9 cellular contexts compared by ENCODE assay signal in genomic region chr3:9934993-9935392, GRCh38. TPM values are rescaled to one million over a fixed set of nuclear protein-coding genes. Genes with fewer than 3 reads are reported as not detected.
DNase-seq lines count a peak whose midpoint lies in the region; ATAC-seq and TF ChIP-seq lines count a peak whose summit lies in the region.
"Had no signal": no experiment of that assay in that cellular context is flagged by ENCODE, and none has a peak within 500 bp of the region (broad histone marks: within the 10 kb centered on the region; RNA-seq: fewer than 3 reads in every experiment).

No MANE protein-coding gene starts in this region.

- peaks cover 22% of the 10 kb centered on the region for H3K4me1 Mint-ChIP-seq in HFFc6 (ENCODE audit: low read depth)
- H3K4me1 Mint-ChIP-seq in natural killer cell = peaks cover 44 to 50% of the 10 kb centered on the region in 2 donors

- peak overlapping the region; percentile 90 for H3K4me3 Mint-ChIP-seq in HFFc6
- peak overlapping the region; percentile 98 for H3K4me3 Mint-ChIP-seq in natural killer cell

- intact Hi-C loops in A673 (cut with micrococcal nuclease; ENCODE audit: unreplicated experiment) (no loop called here), ascending aorta (cut with DNase I) (loop anchor here (2.0 to 10.0 kb wide), 2 partner anchors 92 to 310 kb away; partner anchors contain the start of gene TATDN2), natural killer cell (cut with micrococcal nuclease) (loop anchor here (5.0 kb wide), 3 partner anchors 88 to 182 kb away; partner anchors contain the start of genes BRK1 and FANCD2)

- H3K4me3 ChIP-seq in A673 (ENCODE audit: low read depth, low read length, poor library complexity, severe bottlenecking) (peak overlapping the region; percentile 65), ascending aorta (peak overlapping the region; percentile 82 to 96), tibial nerve (peak overlapping the region in 1 of 4 donors; percentile 68)

- no peaks in the 10 kb centered on the region; the same call in 1 of the 2 replicates for H3K27me3 Mint-ChIP-seq in HFFc6 (ENCODE audit: insufficient read depth)
- no peaks in the 10 kb centered on the region for H3K27me3 Mint-ChIP-seq in natural killer cell (ENCODE audit: low read depth in 2 of 2)

- ATAC-seq in natural killer cell = no peak

- no peak for TF ChIP-seq CTCF in A673 (conservative IDR thresholded peaks at IDR 0.05; ENCODE audit: low read depth, low read length)
- TF ChIP-seq CTCF in HFFc6 (IDR thresholded peaks at IDR 0.05) = no peak
- TF ChIP-seq CTCF in ascending aorta (IDR thresholded peaks at IDR 0.05) = no peak
- no peak for TF ChIP-seq CTCF in natural killer cell (IDR thresholded peaks at IDR 0.05)
- no peak for TF ChIP-seq CTCF in tibial nerve (IDR thresholded peaks at IDR 0.05)

- no peak for TF ChIP-seq POLR2A in tibial nerve (IDR thresholded peaks at IDR 0.05)

- no peaks in the 10 kb centered on the region for H3K27me3 ChIP-seq in A673 (replicated peaks; ENCODE audit: insufficient read depth, low read depth, low read length, poor library complexity)
- H3K27me3 ChIP-seq in ascending aorta = no peaks in the 10 kb centered on the region
- H3K27me3 ChIP-seq in tibial nerve = no peaks in the 10 kb centered on the region

- peak overlapping the region; percentile 89; the same call in 1 of the 2 replicates for H3K27ac Mint-ChIP-seq in HFFc6
- peak overlapping the region; percentile 97 to 99 for H3K27ac Mint-ChIP-seq in natural killer cell

- H3K36me3 ChIP-seq in A673 (ENCODE audit: insufficient read depth, low read length, poor library complexity, severe bottlenecking) (peaks cover 7% of the 10 kb centered on the region), ascending aorta (peaks cover 23 to 24% of the 10 kb centered on the region in 2 donors), tibial nerve (peaks cover 0 to 42% (median 0%) of the 10 kb centered on the region in 3 donors)

- H3K9me3 Mint-ChIP-seq in HFFc6 (no peaks in the 10 kb centered on the region), natural killer cell (no peaks in the 10 kb centered on the region)

- H3K27ac ChIP-seq in A673 (ENCODE audit: low read depth, low read length, poor library complexity, severe bottlenecking) (no peak overlapping the region), ascending aorta (peak overlapping the region; percentile 97 to 99), tibial nerve (peak overlapping the region in 1 of 4 donors; percentile 97)

- no peak for TF ChIP-seq EP300 in tibial nerve (IDR thresholded peaks at IDR 0.05)

- DNase-seq in A673 (ENCODE audit: low spot score) (no peak), HFFc6 (no peak), ascending aorta (ENCODE audit: low spot score in 2 of 2) (no peak), natural killer cell (no peak), tibial nerve (ENCODE audit: low spot score in 2 of 2) (no peak), mesenteric fat pad (ENCODE audit: low spot score) (no peak), H4 (ENCODE audit: low spot score) (no peak), NOMO-1 treated with dmso at 0.1 percent for 144 hours (lab: John Stamatoyannopoulos, UW; ENCODE audit: unreplicated experiment) (no peak)
- DNase-seq: activated CD4-positive, alpha-beta T cell treated with anti-CD3 and anti-CD28 coated beads for 48 hours had no signal

- H3K36me3 Mint-ChIP-seq in HFFc6 (ENCODE audit: low read depth) (peaks cover 11% of the 10 kb centered on the region), natural killer cell (no peaks in the 10 kb centered on the region)

- CTCF ChIA-PET in A673 (lab: Charles Lee) = no interaction called here

- 63 to 75% methylated on average over 4 of the region's 4 CpGs for WGBS in tibial nerve, 2 donors

- H3K4me1 ChIP-seq in A673 (ENCODE audit: insufficient read depth, low read length, poor library complexity, severe bottlenecking) (peaks cover 15% of the 10 kb centered on the region), ascending aorta (peaks cover 11 to 21% of the 10 kb centered on the region in 2 donors), tibial nerve (peaks cover 5 to 39% (median 18%) of the 10 kb centered on the region in 4 donors)

- POLR2A ChIA-PET in A673 (lab: Charles Lee; ENCODE audit: low non-redundant PET) = interaction anchor here (0.5 to 0.7 kb wide), 2 partner anchors 59 to 511 kb away, joined by 3 to 4 read pairs; no protein-coding TSS in a partner anchor

- H3K9me3 ChIP-seq in A673 (ENCODE audit: low read depth, low read length, poor library complexity, severe bottlenecking) = no peaks in the 10 kb centered on the region
- H3K9me3 ChIP-seq in ascending aorta = no peaks in the 10 kb centered on the region
- H3K9me3 ChIP-seq in tibial nerve = no peaks in the 10 kb centered on the region

- BruUV-seq in A673 (replicated peaks; lab: Mats Ljungman, UMichigan) = no TSS peak

RNA-seq across cellular contexts. Expression of gene CRELD1, which starts 1.4 kb away (rescaled TPM):
- total RNA-seq in A673 (2021) (13.2 and 20.3 TPM in 2 replicates), ascending aorta (35.8 TPM), natural killer cell (10 to 100 TPM; 29.1 to 35.6 (median 32.9) TPM), tibial nerve (10 to 100 TPM; 18.2 to 54.9 (median 27.5) TPM), mesenteric fat pad (24.8 TPM)
- total RNA-seq in HFFc6 (2021; fragmentation: NEBNext Ultra II Directional; extraction: Animal tissue kit (Norgen Biotek cat#: 25700)) = 10 to 100 TPM; 11.3 to 22.6 (median 12.4) TPM
- 7.4 and 8.7 TPM in 2 replicates for total RNA-seq in H4 (2014; rRNA removed; shearing (Covaris generic))

RNA-seq across cellular contexts. Expression of gene PRRT3, which starts 17.2 kb away (rescaled TPM):
- total RNA-seq in A673 (2021) (1.1 and 1.8 TPM in 2 replicates), ascending aorta (1.1 TPM), natural killer cell (1 to 10 TPM; 2.2 to 5.1 (median 4.8) TPM), tibial nerve (1 to 10 TPM; 2.2 to 3.3 (median 2.7) TPM), mesenteric fat pad (1.6 TPM)
- total RNA-seq in HFFc6 (2021; fragmentation: NEBNext Ultra II Directional; extraction: Animal tissue kit (Norgen Biotek cat#: 25700)) = 1 to 10 TPM; 4.3 to 9.2 (median 7.7) TPM
- total RNA-seq in H4 (2014; rRNA removed; shearing (Covaris generic)) = 3.0 and 3.4 TPM in 2 replicates

RNA-seq across cellular contexts. Expression of gene IL17RC, which starts 18.1 kb away (rescaled TPM):
- total RNA-seq in A673 (2021) (9.3 and 15.2 TPM in 2 replicates), ascending aorta (82.5 TPM), natural killer cell (1 to 10 TPM in 2 of 3 donors, under 1 TPM in 1; 0.77 to 1.5 (median 1.2) TPM), tibial nerve (10 to 100 TPM; 60.4 to 68.4 (median 65.1) TPM), mesenteric fat pad (28.8 TPM)
- total RNA-seq in HFFc6 (2021; fragmentation: NEBNext Ultra II Directional; extraction: Animal tissue kit (Norgen Biotek cat#: 25700)) = 10 to 100 TPM; 26.3 to 33.6 (median 29.6) TPM
- total RNA-seq in H4 (2014; rRNA removed; shearing (Covaris generic)) = 23.0 and 32.4 TPM in 2 replicates

RNA-seq across cellular contexts. Expression of gene IL17RE, which starts 32.3 kb away (rescaled TPM):
- 2.3 and 2.6 TPM in 2 replicates for total RNA-seq in A673 (2021)
- under 1 TPM; 0.51 to 0.80 (median 0.65) TPM for total RNA-seq in HFFc6 (2021; fragmentation: NEBNext Ultra II Directional; extraction: Animal tissue kit (Norgen Biotek cat#: 25700))
- 21.7 TPM for total RNA-seq in ascending aorta
- 1 to 10 TPM in 2 of 3 donors, under 1 TPM in 1; 0.28 to 2.5 (median 1.5) TPM for total RNA-seq in natural killer cell
- total RNA-seq in tibial nerve = 10 to 100 TPM in 1 of 4 donors, 1 to 10 TPM in 2, under 1 TPM in 1; 0.59 to 10.1 (median 5.6) TPM
- 20.2 TPM for total RNA-seq in mesenteric fat pad
- total RNA-seq in H4 (2014; rRNA removed; shearing (Covaris generic)) = not detected in 2 replicates

RNA-seq across cellular contexts. Expression of gene JAGN1, which starts 44.6 kb away (rescaled TPM):
- total RNA-seq in A673 (2021) (38.1 and 38.8 TPM in 2 replicates), ascending aorta (55.2 TPM), natural killer cell (10 to 100 TPM; 15.4 to 16.6 (median 15.5) TPM), tibial nerve (10 to 100 TPM; 21.6 to 46.7 (median 34.7) TPM), mesenteric fat pad (49.8 TPM)
- 10 to 100 TPM; 23.9 to 28.7 (median 26.5) TPM for total RNA-seq in HFFc6 (2021; fragmentation: NEBNext Ultra II Directional; extraction: Animal tissue kit (Norgen Biotek cat#: 25700))
- total RNA-seq in H4 (2014; rRNA removed; shearing (Covaris generic)) = 35.7 and 46.1 TPM in 2 replicates
